In genomic region chr2:33094303-33094702, GRCh38 we compare ENCODE assay signal across 21 cellular contexts.
"Had no signal": no experiment of that assay in that cellular context is flagged by ENCODE, and none has a peak within 500 bp of the region (broad histone marks: within the 10 kb centered on the region; RNA-seq: fewer than 3 reads in every experiment).

No MANE protein-coding gene starts in this region.

- ATAC-seq: activated CD4-positive, CD25-positive, alpha-beta regulatory T cell treated with anti-CD3 and anti-CD28 coated beads, Interleukin-2, amount 50 U/mL, for 24 hours; activated CD8-positive, alpha-beta T cell treated with anti-CD3 and anti-CD28 coated beads, Interleukin-2, amount 10 ng/mL, durations not matched to agents 7 days and 5 days; body of pancreas; PC-3 had no signal

- H3K27ac Mint-ChIP-seq: activated CD8-positive, alpha-beta T cell treated with anti-CD3 and anti-CD28 coated beads, Interleukin-2, amount 10 ng/mL, durations not matched to agents 7 days and 5 days; activated naive CD8-positive, alpha-beta T cell treated with anti-CD3 and anti-CD28 coated beads, Interleukin-2, amount 10 ng/mL, durations not matched to agents 7 days and 5 days; T-helper 1 cell treated with Interleukin-12 subunit alpha and Interleukin-12 subunit beta and Interleukin-4 antibody, amounts not matched to agents 30 μg/mL and 1 μg/mL, for 36 hours had no signal

- H3K4me1 Mint-ChIP-seq: activated naive CD8-positive, alpha-beta T cell treated with anti-CD3 and anti-CD28 coated beads, Interleukin-2, amount 10 ng/mL, durations not matched to agents 7 days and 5 days; central memory CD8-positive, alpha-beta T cell had no signal

- H3K4me3 ChIP-seq: adrenal gland, body of pancreas had no signal

- H3K27ac ChIP-seq: adrenal gland, body of pancreas had no signal

- H3K27me3 ChIP-seq: adrenal gland, body of pancreas had no signal

- H3K4me3 Mint-ChIP-seq: activated CD8-positive, alpha-beta T cell treated with anti-CD3 and anti-CD28 coated beads, Interleukin-2, amount 10 ng/mL, durations not matched to agents 7 days and 5 days; activated naive CD8-positive, alpha-beta T cell treated with anti-CD3 and anti-CD28 coated beads, Interleukin-2, amount 10 ng/mL, durations not matched to agents 7 days and 5 days; central memory CD8-positive, alpha-beta T cell; T-helper 1 cell treated with Interleukin-12 subunit alpha and Interleukin-12 subunit beta and Interleukin-4 antibody, amounts not matched to agents 30 μg/mL and 1 μg/mL, for 36 hours had no signal

- H3K36me3 ChIP-seq: adrenal gland had no signal

- H3K4me1 ChIP-seq: adrenal gland, body of pancreas had no signal

- H3K9me3 Mint-ChIP-seq: activated naive CD8-positive, alpha-beta T cell treated with anti-CD3 and anti-CD28 coated beads, Interleukin-2, amount 10 ng/mL, durations not matched to agents 7 days and 5 days; central memory CD8-positive, alpha-beta T cell; T-helper 1 cell treated with Interleukin-12 subunit alpha and Interleukin-12 subunit beta and Interleukin-4 antibody, amounts not matched to agents 30 μg/mL and 1 μg/mL, for 36 hours had no signal

- H3K36me3 Mint-ChIP-seq: activated naive CD8-positive, alpha-beta T cell treated with anti-CD3 and anti-CD28 coated beads, Interleukin-2, amount 10 ng/mL, durations not matched to agents 7 days and 5 days had no signal

- H3K9me3 ChIP-seq: body of pancreas had no signal

- DNase-seq: activated CD4-positive, alpha-beta T cell treated with anti-CD3 and anti-CD28 coated beads for 4 hours; activated CD4-positive, alpha-beta T cell treated with anti-CD3 and anti-CD28 coated beads, Interleukin-2, amount 50 U/mL, for 4 hours; activated CD8-positive, alpha-beta memory T cell treated with anti-CD3 and anti-CD28 coated beads, Interleukin-2, amount 50 U/mL, for 48 hours; activated CD8-positive, alpha-beta T cell treated with anti-CD3 and anti-CD28 coated beads, Interleukin-2, amount 10 ng/mL, durations not matched to agents 7 days and 5 days; activated naive CD4-positive, alpha-beta T cell treated with anti-CD3 and anti-CD28 coated beads, Interleukin-2, amount 50 U/mL, for 16 hours; activated naive CD8-positive, alpha-beta T cell treated with anti-CD3 and anti-CD28 coated beads, Interleukin-2, amount 10 ng/mL, durations not matched to agents 7 days and 5 days; activated T-cell treated with anti-CD3 and anti-CD28 coated beads, Interleukin-2, amount 50 U/mL, for 1 hour; adrenal gland; aorta; body of pancreas; Karpas-422; NCI-H146; NCI-H187 treated with DMSO at 0.1 percent for 48 hours; NCI-H2081 treated with DMSO at 0.1 percent for 48 hours; NCI-H446; NCI-H524; PC-3; SIG-M5 had no signal
